ENCODE assay signal across 8 cellular contexts in the genomic region with DNA sequence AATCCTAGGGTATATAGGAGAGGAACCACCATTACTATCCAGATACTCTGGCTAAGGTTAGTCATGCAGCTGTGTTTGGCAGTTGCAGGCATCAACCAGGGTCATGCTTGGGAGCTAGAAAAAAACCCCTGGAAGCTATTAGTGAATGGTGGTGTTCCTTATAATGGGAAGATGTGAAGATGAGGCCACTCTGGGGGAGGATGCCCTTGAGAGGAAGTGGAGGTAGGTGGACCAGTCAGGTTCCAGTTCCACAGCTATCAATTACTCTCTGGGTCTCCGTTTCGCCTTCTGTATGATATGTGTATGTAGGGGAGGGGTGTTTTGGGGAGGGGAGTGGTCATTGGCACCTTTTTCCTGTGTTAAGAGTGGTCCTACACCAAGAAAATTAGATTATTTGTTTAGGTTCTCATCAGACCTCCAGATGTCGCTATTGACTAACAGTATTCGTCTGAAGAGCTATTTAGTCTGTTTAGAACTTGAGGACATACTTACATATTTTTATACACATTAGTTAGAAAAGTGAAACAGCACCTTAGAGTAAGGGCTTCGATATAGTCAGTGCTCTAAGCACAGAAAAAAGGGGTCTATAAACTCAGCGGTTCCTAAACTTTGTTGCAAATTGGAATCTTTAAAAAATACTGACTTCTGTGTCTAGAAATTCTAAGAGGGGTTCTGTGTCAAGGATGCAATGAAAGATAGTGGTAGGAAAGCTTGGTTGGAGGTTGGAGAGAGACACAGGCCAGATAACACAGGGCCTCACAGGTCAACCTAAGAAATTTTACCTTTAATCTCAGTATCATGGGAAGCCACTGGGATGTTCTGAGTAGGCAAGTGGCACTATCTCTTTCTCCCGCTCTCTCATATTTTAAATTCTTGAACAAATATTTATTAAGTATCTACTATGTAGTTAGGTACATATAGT. TPM values are rescaled to one million over a fixed set of nuclear protein-coding genes. Genes with fewer than 3 reads are reported as not detected.
DNase-seq lines count a peak whose midpoint lies in the region; ATAC-seq and TF ChIP-seq lines count a peak whose summit lies in the region.

No MANE protein-coding gene starts in this region.

- no peak overlapping the region for H2AFZ ChIP-seq in OCI-LY1 (ENCODE audit: low read length)

- H3K27ac ChIP-seq in OCI-LY1 (ENCODE audit: low read depth, low read length, poor library complexity, severe bottlenecking) (no peak overlapping the region), liver (ENCODE audit: low read depth in 1 of 2, low read length in 2 of 2) (peak overlapping the region in 1 of 2 donors; percentile 6), vagina (no peak overlapping the region)

- ATAC-seq in GM19395 (IDR thresholded peaks at IDR 0.05; ENCODE audit: unreplicated experiment): peak; percentile 91

- no peaks in the 10 kb centered on the region for H3K9me2 ChIP-seq in OCI-LY1 (ENCODE audit: low read depth, low read length)

- H3K4me3 ChIP-seq in OCI-LY1 (ENCODE audit: low read depth, low read length, poor library complexity, severe bottlenecking) (no peak overlapping the region), liver (ENCODE audit: low read depth in 1 of 3, low read length in 3 of 3) (no peak overlapping the region), vagina (no peak overlapping the region)

- H3K36me3 ChIP-seq in OCI-LY1 (ENCODE audit: insufficient read depth, low read length) (no peaks in the 10 kb centered on the region), liver (ENCODE audit: control insufficient read depth in 4 of 4, insufficient read depth in 3 of 4, low read depth in 1 of 4, low read length in 3 of 4) (no peaks in the 10 kb centered on the region), vagina (no peaks in the 10 kb centered on the region)

- H3K4me1 ChIP-seq in OCI-LY1 (ENCODE audit: insufficient read depth, low read length, severe bottlenecking) (peaks cover 3% of the 10 kb centered on the region), liver (ENCODE audit: control insufficient read depth in 4 of 4, insufficient read depth in 4 of 4, low read length in 3 of 4) (peaks cover 0 to 12% (median 0%) of the 10 kb centered on the region in 4 donors), vagina (no peaks in the 10 kb centered on the region)

- H3K9me3 ChIP-seq in OCI-LY1 (ENCODE audit: low read length): no peaks in the 10 kb centered on the region
- no peaks in the 10 kb centered on the region for H3K9me3 ChIP-seq in liver (ENCODE audit: control insufficient read depth in 4 of 4, low read length in 3 of 4)
- H3K9me3 ChIP-seq in vagina: no peaks in the 10 kb centered on the region

- TF ChIP-seq CTCF in OCI-LY1 (IDR thresholded peaks at IDR 0.05; ENCODE audit: low read length) (peak; percentile 90), liver (IDR thresholded peaks at IDR 0.05; ENCODE audit: low read depth, low read length, missing input control) (peak; percentile 60), vagina (IDR thresholded peaks at IDR 0.05) (peak in 2 of 3 experiments; percentile 63 to 77)

- DNase-seq in Caki2 (ENCODE audit: low read depth) (peak; percentile 52), KG1 (lab: John Stamatoyannopoulos, UW) (peak; percentile 48), cerebellum (ENCODE audit: low spot score) (peak; percentile 44), vagina (ENCODE audit: extremely low spot score in 2 of 2) (no peak), T-helper 9 cell (no peak)

- H4K20me1 ChIP-seq in OCI-LY1 (ENCODE audit: insufficient read depth, low read length): no peaks in the 10 kb centered on the region

- H3K9ac ChIP-seq in OCI-LY1 (ENCODE audit: low read length) (no peak overlapping the region), liver (ENCODE audit: low read depth in 1 of 2, low read length in 2 of 2) (no peak overlapping the region)

- peak; percentile 92 for TF ChIP-seq RAD21 in liver (IDR thresholded peaks at IDR 0.05)

- no peak for TF ChIP-seq POLR2A in vagina (IDR thresholded peaks at IDR 0.05)

- H3F3A ChIP-seq in OCI-LY1 (ENCODE audit: insufficient read depth, low read length): no peaks in the 10 kb centered on the region

- no peak overlapping the region for H3K4me2 ChIP-seq in OCI-LY1 (ENCODE audit: low read length)

- in situ Hi-C loops in Caki2 (cut with HindIII; ENCODE audit: low pct_unique_long_range_greater_than_20kb, low sequenced_read_pairs): no loop called here

- WGBS in liver: 16% methylated on average over 7 of the region's 7 CpGs

- H3K27me3 ChIP-seq in OCI-LY1 (ENCODE audit: insufficient read depth, low read length) (no peaks in the 10 kb centered on the region), liver (ENCODE audit: control insufficient read depth in 4 of 4, insufficient read depth in 4 of 4, low read length in 3 of 4) (no peaks in the 10 kb centered on the region), vagina (no peaks in the 10 kb centered on the region)

- no peaks in the 10 kb centered on the region for H3K79me2 ChIP-seq in OCI-LY1 (ENCODE audit: insufficient read depth, low read length)

- intact Hi-C loops in vagina (cut with DNase I): loop anchor here (5.0 kb wide), 1 partner anchor 152 kb away; no protein-coding TSS in a partner anchor

TF ChIP-seq in liver, 16 proteins besides CTCF, POLR2A, EP300 and RAD21:
- TF ChIP-seq HNF4G (IDR thresholded peaks at IDR 0.05): no peak
- TF ChIP-seq GABPA (IDR thresholded peaks at IDR 0.05 in 1 of 2, conservative IDR thresholded peaks at IDR 0.05 in 1 of 2): no peak
- no peak for TF ChIP-seq NR2F2 (IDR thresholded peaks at IDR 0.05)

RNA-seq across cellular contexts. Expression of gene HPS3, which starts 9.1 kb away (rescaled TPM):
- total RNA-seq in Caki2 (2014; rRNA removed; shearing (Covaris generic); ENCODE audit: low replicate concordance): 39.8 and 59.8 TPM in 2 replicates
- total RNA-seq in cerebellum (24.1 TPM), liver (1 to 10 TPM; 6.5 to 9.9 TPM), vagina (25.5 TPM)
- 1 to 10 TPM; 4.4 to 8.9 TPM for polyA plus RNA-seq in liver

RNA-seq across cellular contexts. Expression of gene HLTF, which starts 34.0 kb away (rescaled TPM):
- 9.4 and 18.3 TPM in 2 replicates for total RNA-seq in Caki2 (2014; rRNA removed; shearing (Covaris generic); ENCODE audit: low replicate concordance)
- 99.1 TPM for total RNA-seq in cerebellum
- 10 to 100 TPM; 15.6 to 31.7 TPM for total RNA-seq in liver
- polyA plus RNA-seq in liver: 10 to 100 TPM in 1 of 2 donors, 1 to 10 TPM in 1; 4.1 to 18.4 TPM
- total RNA-seq in vagina: 27.0 TPM

Comparison
In these comparisons a context has a peak if more than half of its experiments do, and no peak if none do; other contexts are left out.
1. DNase-seq: peak in Caki2 (single experiment), KG1 (single experiment) and cerebellum (single experiment); none in vagina (0 of 2) and T-helper 9 cell (single experiment).
2. Peak in every context shown above with its lines, with median percentiles within 50 percentile points of each other: CTCF ChIP-seq.